Comparison of ENCODE assay signal across 2 cellular contexts in the genomic region with DNA sequence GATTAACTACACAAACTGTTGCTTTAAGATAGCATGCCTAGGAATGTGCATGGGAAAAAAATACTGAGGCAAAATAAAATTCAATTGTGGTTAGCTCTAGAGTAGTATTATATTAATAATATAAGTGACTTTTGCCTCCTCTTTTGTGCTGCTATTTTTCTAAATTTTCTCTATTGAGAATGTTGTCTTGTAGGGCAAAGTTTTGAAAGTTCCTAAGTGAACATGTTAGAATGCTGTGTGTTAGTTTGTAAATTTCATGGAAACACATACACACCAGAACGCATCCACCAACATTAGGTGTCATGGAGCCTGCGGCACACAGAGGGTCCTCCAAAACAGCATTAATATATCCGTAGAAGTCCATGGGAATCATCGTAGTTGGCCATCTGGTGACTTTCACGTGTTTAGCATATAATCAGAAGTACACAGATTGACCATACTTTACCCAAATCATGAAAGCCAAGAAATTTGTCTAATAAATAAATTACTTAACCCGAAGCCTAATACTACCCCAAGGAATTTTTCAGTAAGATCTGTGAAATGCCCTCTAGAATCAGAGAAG.
A peak's percentile ranks its signal among the peaks of the same experiment; 100 is the strongest.
TF ChIP-seq lines count a peak whose summit lies in the region.

No MANE protein-coding gene starts in this region.

TF ChIP-seq in HepG2, 621 proteins besides CTCF, POLR2A, EP300 and RAD21 (continues in another document):
- TF ChIP-seq ZNF878 (CRISPR knock-in tag; IDR thresholded peaks at IDR 0.05) (0 out of 2 replicates have a peak, but pooled peaks have one; percentile 46), HDAC6 (IDR thresholded peaks at IDR 0.05; ENCODE audit: low read depth, low read length) (no peak), KDM4B (CRISPR knock-in tag; IDR thresholded peaks at IDR 0.05) (0 out of 2 replicates have a peak, but pooled peaks have one; percentile 2), EEA1 (CRISPR knock-in tag; IDR thresholded peaks at IDR 0.05; ENCODE audit: borderline replicate concordance) (no peak), MXD4 (CRISPR knock-in tag; IDR thresholded peaks at IDR 0.05) (0 out of 2 replicates have a peak, but pooled peaks have one; percentile 4), ZNF605 (CRISPR knock-in tag; IDR thresholded peaks at IDR 0.05) (0 out of 2 replicates have a peak, but pooled peaks have one; percentile 42), EHMT2 (IDR thresholded peaks at IDR 0.05; ENCODE audit: borderline replicate concordance, low read depth, low read length) (peak; percentile 37; the same call in 1 of the 2 replicates), RCOR2 (CRISPR knock-in tag; IDR thresholded peaks at IDR 0.05) (0 out of 2 replicates have a peak, but pooled peaks have one; percentile 3), SOX6 (IDR thresholded peaks at IDR 0.05) (no peak), SOX6 (CRISPR knock-in tag; IDR thresholded peaks at IDR 0.05) (no peak)
- TF ChIP-seq, protein P1, sequence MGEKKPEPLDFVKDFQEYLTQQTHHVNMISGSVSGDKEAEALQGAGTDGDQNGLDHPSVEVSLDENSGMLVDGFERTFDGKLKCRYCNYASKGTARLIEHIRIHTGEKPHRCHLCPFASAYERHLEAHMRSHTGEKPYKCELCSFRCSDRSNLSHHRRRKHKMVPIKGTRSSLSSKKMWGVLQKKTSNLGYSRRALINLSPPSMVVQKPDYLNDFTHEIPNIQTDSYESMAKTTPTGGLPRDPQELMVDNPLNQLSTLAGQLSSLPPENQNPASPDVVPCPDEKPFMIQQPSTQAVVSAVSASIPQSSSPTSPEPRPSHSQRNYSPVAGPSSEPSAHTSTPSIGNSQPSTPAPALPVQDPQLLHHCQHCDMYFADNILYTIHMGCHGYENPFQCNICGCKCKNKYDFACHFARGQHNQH (CRISPR knock-in tag; IDR thresholded peaks at IDR 0.05) = no peak; the same call in 1 of the 2 replicates
- TF ChIP-seq, protein P2, sequence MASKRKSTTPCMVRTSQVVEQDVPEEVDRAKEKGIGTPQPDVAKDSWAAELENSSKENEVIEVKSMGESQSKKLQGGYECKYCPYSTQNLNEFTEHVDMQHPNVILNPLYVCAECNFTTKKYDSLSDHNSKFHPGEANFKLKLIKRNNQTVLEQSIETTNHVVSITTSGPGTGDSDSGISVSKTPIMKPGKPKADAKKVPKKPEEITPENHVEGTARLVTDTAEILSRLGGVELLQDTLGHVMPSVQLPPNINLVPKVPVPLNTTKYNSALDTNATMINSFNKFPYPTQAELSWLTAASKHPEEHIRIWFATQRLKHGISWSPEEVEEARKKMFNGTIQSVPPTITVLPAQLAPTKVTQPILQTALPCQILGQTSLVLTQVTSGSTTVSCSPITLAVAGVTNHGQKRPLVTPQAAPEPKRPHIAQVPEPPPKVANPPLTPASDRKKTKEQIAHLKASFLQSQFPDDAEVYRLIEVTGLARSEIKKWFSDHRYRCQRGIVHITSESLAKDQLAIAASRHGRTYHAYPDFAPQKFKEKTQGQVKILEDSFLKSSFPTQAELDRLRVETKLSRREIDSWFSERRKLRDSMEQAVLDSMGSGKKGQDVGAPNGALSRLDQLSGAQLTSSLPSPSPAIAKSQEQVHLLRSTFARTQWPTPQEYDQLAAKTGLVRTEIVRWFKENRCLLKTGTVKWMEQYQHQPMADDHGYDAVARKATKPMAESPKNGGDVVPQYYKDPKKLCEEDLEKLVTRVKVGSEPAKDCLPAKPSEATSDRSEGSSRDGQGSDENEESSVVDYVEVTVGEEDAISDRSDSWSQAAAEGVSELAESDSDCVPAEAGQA (IDR thresholded peaks at IDR 0.05; ENCODE audit: low read depth) = no peak
- TF ChIP-seq, protein P2 (CRISPR knock-in tag; IDR thresholded peaks at IDR 0.05; ENCODE audit: borderline replicate concordance) = peak; percentile 74; the same call in 1 of the 2 replicates
- TF ChIP-seq, protein P3, sequence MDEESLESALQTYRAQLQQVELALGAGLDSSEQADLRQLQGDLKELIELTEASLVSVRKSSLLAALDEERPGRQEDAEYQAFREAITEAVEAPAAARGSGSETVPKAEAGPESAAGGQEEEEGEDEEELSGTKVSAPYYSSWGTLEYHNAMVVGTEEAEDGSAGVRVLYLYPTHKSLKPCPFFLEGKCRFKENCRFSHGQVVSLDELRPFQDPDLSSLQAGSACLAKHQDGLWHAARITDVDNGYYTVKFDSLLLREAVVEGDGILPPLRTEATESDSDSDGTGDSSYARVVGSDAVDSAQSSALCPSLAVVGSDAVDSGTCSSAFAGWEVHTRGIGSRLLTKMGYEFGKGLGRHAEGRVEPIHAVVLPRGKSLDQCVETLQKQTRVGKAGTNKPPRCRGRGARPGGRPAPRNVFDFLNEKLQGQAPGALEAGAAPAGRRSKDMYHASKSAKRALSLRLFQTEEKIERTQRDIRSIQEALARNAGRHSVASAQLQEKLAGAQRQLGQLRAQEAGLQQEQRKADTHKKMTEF (CRISPR knock-in tag; IDR thresholded peaks at IDR 0.05) = peak; percentile 18
- TF ChIP-seq, protein P4, sequence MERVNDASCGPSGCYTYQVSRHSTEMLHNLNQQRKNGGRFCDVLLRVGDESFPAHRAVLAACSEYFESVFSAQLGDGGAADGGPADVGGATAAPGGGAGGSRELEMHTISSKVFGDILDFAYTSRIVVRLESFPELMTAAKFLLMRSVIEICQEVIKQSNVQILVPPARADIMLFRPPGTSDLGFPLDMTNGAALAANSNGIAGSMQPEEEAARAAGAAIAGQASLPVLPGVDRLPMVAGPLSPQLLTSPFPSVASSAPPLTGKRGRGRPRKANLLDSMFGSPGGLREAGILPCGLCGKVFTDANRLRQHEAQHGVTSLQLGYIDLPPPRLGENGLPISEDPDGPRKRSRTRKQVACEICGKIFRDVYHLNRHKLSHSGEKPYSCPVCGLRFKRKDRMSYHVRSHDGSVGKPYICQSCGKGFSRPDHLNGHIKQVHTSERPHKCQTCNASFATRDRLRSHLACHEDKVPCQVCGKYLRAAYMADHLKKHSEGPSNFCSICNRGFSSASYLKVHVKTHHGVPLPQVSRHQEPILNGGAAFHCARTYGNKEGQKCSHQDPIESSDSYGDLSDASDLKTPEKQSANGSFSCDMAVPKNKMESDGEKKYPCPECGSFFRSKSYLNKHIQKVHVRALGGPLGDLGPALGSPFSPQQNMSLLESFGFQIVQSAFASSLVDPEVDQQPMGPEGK (CRISPR knock-in tag; IDR thresholded peaks at IDR 0.05) = peak; percentile 1; the same call in 1 of the 2 replicates

TF ChIP-seq in GM23338, 12 proteins besides CTCF, POLR2A, EP300 and RAD21:
- TF ChIP-seq, protein P5, sequence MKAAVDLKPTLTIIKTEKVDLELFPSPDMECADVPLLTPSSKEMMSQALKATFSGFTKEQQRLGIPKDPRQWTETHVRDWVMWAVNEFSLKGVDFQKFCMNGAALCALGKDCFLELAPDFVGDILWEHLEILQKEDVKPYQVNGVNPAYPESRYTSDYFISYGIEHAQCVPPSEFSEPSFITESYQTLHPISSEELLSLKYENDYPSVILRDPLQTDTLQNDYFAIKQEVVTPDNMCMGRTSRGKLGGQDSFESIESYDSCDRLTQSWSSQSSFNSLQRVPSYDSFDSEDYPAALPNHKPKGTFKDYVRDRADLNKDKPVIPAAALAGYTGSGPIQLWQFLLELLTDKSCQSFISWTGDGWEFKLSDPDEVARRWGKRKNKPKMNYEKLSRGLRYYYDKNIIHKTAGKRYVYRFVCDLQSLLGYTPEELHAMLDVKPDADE (IDR thresholded peaks at IDR 0.05) = no peak
- no peak for TF ChIP-seq EZH2 (IDR thresholded peaks at IDR 0.05; ENCODE audit: low read depth, unreplicated experiment)
- no peak for TF ChIP-seq ZNF114 (CRISPR knock-in tag; IDR thresholded peaks at IDR 0.05)
- no peak for TF ChIP-seq NANOG (IDR thresholded peaks at IDR 0.05; ENCODE audit: borderline replicate concordance)
- TF ChIP-seq JUNB (IDR thresholded peaks at IDR 0.05; ENCODE audit: unreplicated experiment) = no peak
- TF ChIP-seq, protein P6, sequence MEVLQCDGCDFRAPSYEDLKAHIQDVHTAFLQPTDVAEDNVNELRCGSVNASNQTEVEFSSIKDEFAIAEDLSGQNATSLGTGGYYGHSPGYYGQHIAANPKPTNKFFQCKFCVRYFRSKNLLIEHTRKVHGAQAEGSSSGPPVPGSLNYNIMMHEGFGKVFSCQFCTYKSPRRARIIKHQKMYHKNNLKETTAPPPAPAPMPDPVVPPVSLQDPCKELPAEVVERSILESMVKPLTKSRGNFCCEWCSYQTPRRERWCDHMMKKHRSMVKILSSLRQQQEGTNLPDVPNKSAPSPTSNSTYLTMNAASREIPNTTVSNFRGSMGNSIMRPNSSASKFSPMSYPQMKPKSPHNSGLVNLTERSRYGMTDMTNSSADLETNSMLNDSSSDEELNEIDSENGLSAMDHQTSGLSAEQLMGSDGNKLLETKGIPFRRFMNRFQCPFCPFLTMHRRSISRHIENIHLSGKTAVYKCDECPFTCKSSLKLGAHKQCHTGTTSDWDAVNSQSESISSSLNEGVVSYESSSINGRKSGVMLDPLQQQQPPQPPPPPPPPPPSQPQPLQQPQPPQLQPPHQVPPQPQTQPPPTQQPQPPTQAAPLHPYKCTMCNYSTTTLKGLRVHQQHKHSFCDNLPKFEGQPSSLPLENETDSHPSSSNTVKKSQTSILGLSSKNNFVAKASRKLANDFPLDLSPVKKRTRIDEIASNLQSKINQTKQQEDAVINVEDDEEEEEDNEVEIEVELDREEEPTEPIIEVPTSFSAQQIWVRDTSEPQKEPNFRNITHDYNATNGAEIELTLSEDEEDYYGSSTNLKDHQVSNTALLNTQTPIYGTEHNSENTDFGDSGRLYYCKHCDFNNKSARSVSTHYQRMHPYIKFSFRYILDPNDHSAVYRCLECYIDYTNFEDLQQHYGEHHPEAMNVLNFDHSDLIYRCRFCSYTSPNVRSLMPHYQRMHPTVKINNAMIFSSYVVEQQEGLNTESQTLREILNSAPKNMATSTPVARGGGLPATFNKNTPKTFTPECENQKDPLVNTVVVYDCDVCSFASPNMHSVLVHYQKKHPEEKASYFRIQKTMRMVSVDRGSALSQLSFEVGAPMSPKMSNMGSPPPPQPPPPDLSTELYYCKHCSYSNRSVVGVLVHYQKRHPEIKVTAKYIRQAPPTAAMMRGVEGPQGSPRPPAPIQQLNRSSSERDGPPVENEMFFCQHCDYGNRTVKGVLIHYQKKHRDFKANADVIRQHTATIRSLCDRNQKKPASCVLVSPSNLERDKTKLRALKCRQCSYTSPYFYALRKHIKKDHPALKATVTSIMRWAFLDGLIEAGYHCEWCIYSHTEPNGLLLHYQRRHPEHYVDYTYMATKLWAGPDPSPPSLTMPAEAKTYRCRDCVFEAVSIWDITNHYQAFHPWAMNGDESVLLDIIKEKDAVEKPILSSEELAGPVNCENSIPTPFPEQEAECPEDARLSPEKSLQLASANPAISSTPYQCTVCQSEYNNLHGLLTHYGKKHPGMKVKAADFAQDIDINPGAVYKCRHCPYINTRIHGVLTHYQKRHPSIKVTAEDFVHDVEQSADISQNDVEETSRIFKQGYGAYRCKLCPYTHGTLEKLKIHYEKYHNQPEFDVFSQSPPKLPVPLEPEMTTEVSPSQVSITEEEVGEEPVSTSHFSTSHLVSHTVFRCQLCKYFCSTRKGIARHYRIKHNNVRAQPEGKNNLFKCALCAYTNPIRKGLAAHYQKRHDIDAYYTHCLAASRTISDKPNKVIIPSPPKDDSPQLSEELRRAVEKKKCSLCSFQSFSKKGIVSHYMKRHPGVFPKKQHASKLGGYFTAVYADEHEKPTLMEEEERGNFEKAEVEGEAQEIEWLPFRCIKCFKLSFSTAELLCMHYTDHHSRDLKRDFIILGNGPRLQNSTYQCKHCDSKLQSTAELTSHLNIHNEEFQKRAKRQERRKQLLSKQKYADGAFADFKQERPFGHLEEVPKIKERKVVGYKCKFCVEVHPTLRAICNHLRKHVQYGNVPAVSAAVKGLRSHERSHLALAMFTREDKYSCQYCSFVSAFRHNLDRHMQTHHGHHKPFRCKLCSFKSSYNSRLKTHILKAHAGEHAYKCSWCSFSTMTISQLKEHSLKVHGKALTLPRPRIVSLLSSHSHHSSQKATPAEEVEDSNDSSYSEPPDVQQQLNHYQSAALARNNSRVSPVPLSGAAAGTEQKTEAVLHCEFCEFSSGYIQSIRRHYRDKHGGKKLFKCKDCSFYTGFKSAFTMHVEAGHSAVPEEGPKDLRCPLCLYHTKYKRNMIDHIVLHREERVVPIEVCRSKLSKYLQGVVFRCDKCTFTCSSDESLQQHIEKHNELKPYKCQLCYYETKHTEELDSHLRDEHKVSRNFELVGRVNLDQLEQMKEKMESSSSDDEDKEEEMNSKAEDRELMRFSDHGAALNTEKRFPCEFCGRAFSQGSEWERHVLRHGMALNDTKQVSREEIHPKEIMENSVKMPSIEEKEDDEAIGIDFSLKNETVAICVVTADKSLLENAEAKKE (CRISPR knock-in tag; IDR thresholded peaks at IDR 0.05) = no peak
- no peak for TF ChIP-seq CREB1 (CRISPR knock-in tag; IDR thresholded peaks at IDR 0.05; ENCODE audit: low read depth)
- no peak for TF ChIP-seq STAT1 (IDR thresholded peaks at IDR 0.05; ENCODE audit: unreplicated experiment)
- TF ChIP-seq, protein P7, sequence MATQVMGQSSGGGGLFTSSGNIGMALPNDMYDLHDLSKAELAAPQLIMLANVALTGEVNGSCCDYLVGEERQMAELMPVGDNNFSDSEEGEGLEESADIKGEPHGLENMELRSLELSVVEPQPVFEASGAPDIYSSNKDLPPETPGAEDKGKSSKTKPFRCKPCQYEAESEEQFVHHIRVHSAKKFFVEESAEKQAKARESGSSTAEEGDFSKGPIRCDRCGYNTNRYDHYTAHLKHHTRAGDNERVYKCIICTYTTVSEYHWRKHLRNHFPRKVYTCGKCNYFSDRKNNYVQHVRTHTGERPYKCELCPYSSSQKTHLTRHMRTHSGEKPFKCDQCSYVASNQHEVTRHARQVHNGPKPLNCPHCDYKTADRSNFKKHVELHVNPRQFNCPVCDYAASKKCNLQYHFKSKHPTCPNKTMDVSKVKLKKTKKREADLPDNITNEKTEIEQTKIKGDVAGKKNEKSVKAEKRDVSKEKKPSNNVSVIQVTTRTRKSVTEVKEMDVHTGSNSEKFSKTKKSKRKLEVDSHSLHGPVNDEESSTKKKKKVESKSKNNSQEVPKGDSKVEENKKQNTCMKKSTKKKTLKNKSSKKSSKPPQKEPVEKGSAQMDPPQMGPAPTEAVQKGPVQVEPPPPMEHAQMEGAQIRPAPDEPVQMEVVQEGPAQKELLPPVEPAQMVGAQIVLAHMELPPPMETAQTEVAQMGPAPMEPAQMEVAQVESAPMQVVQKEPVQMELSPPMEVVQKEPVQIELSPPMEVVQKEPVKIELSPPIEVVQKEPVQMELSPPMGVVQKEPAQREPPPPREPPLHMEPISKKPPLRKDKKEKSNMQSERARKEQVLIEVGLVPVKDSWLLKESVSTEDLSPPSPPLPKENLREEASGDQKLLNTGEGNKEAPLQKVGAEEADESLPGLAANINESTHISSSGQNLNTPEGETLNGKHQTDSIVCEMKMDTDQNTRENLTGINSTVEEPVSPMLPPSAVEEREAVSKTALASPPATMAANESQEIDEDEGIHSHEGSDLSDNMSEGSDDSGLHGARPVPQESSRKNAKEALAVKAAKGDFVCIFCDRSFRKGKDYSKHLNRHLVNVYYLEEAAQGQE (IDR thresholded peaks at IDR 0.05; ENCODE audit: unreplicated experiment) = no peak
- TF ChIP-seq ZNF331 (CRISPR knock-in tag; IDR thresholded peaks at IDR 0.05; ENCODE audit: low read depth) = no peak
